Comparison of ENCODE assay signal across 10 cellular contexts in genomic region chr11:28343304-28344233, GRCh38.
DNase-seq lines count a peak whose midpoint lies in the region; ATAC-seq, FAIRE-seq and TF ChIP-seq lines count a peak whose summit lies in the region.
"Had no signal": no experiment of that assay in that cellular context is flagged by ENCODE, and none has a peak within 500 bp of the region (broad histone marks: within the 10 kb centered on the region; RNA-seq: fewer than 3 reads in every experiment).

No MANE protein-coding gene starts in this region.

- DNase-seq in H54 (ENCODE audit: insufficient read length, low spot score) = peak; percentile 13
- DNase-seq in RWPE1 (ENCODE audit: low spot score) = peak; percentile 26
- DNase-seq in fibroblast of lung (ENCODE audit: low read depth in 2 of 2) = peak; percentile 88 to 91
- DNase-seq in NCI-H1694 (lab: John Stamatoyannopoulos, UW) = no peak
- no peak for DNase-seq in CD4-positive, alpha-beta memory T cell
- DNase-seq in left colon = no peak
- DNase-seq: activated B cell treated with CpG ODN at 0.5 μM for 24 hours, NCI-H2107 had no signal

- no peaks in the 10 kb centered on the region for H3K79me2 ChIP-seq in fibroblast of lung (ENCODE audit: control insufficient read depth, insufficient read depth, low read length)

- H3K9me3 ChIP-seq in fibroblast of lung (ENCODE audit: control insufficient read depth, insufficient read depth, low read depth, low read length) (no peaks in the 10 kb centered on the region), skeletal muscle satellite cell (replicated peaks; ENCODE audit: low read length) (peaks cover 5% of the 10 kb centered on the region)
- peaks cover 0 to 7% of the 10 kb centered on the region in 2 donors for H3K9me3 ChIP-seq in CD4-positive, alpha-beta memory T cell (ENCODE audit: control insufficient read depth in 1 of 2, low read length in 2 of 2)

- peak; percentile 96 for FAIRE-seq in H54 (lab: Jason Lieb, UNC)

- no peak for ATAC-seq in left colon
- ATAC-seq in HG03565 (IDR thresholded peaks at IDR 0.05; ENCODE audit: unreplicated experiment) = no peak

- no peak overlapping the region for H3K4me3 ChIP-seq in fibroblast of lung (replicated peaks in 1 of 4; ENCODE audit: control extremely low read depth in 1 of 4, insufficient read depth in 1 of 4, low read depth in 3 of 4, low read length in 4 of 4)
- H3K4me3 ChIP-seq in skeletal muscle satellite cell (ENCODE audit: low read length) = no peak overlapping the region
- no peak overlapping the region for H3K4me3 ChIP-seq in CD4-positive, alpha-beta memory T cell (ENCODE audit: low read length in 2 of 2)

- H3K27me3 ChIP-seq in fibroblast of lung (ENCODE audit: control insufficient read depth, insufficient read depth, low read length) (no peaks in the 10 kb centered on the region), skeletal muscle satellite cell (ENCODE audit: control insufficient read depth, insufficient read depth, low read length) (no peaks in the 10 kb centered on the region)
- H3K27me3 ChIP-seq in CD4-positive, alpha-beta memory T cell (ENCODE audit: insufficient read depth, low read length) = no peaks in the 10 kb centered on the region

- H3K4me2 ChIP-seq in fibroblast of lung (ENCODE audit: extremely low read depth, insufficient read depth, low read length) = no peak overlapping the region
- no peak overlapping the region for H3K4me2 ChIP-seq in skeletal muscle satellite cell (ENCODE audit: low read length)

- H3K4me1 ChIP-seq in fibroblast of lung (ENCODE audit: control insufficient read depth, extremely low read depth, insufficient read depth, low read length) (peaks cover 2% of the 10 kb centered on the region), skeletal muscle satellite cell (ENCODE audit: control insufficient read depth, insufficient read depth, low read length) (peaks cover 26% of the 10 kb centered on the region)
- no peaks in the 10 kb centered on the region for H3K4me1 ChIP-seq in CD4-positive, alpha-beta memory T cell (ENCODE audit: insufficient read depth, low read length)

- no peak overlapping the region for H3K4me3 Mint-ChIP-seq in CD4-positive, alpha-beta memory T cell
- H3K4me3 Mint-ChIP-seq: activated B cell treated with CpG ODN at 0.5 μM for 24 hours had no signal

- TF ChIP-seq POLR2A in H54 (IDR thresholded peaks at IDR 0.05; ENCODE audit: low read depth, low read length) = no peak

- H3K27ac ChIP-seq in RWPE1 = no peak overlapping the region
- peak overlapping the region; percentile 34 for H3K27ac ChIP-seq in fibroblast of lung (ENCODE audit: insufficient read depth, low read length)
- no peak overlapping the region for H3K27ac ChIP-seq in CD4-positive, alpha-beta memory T cell (ENCODE audit: low read depth, low read length)

- peaks cover 0 to 5% of the 10 kb centered on the region in 2 donors for H3K36me3 Mint-ChIP-seq in CD4-positive, alpha-beta memory T cell

- intact Hi-C loops in CD4-positive, alpha-beta memory T cell (cut with micrococcal nuclease) = no loop called here
- intact Hi-C loops in left colon (cut with DNase I, micrococcal nuclease) = no loop called here

- no peaks in the 10 kb centered on the region for H3K4me1 Mint-ChIP-seq in CD4-positive, alpha-beta memory T cell
- H3K4me1 Mint-ChIP-seq: activated B cell treated with CpG ODN at 0.5 μM for 24 hours had no signal

- POLR2A ChIA-PET in RWPE1 (lab: Yijun Ruan, JAX; ENCODE audit: low non-redundant PET) = no interaction called here
- POLR2A ChIA-PET in CD4-positive, alpha-beta memory T cell (lab: Charles Lee; ENCODE audit: partially characterized antibody) = interaction anchor here (0.6 kb wide), 1 partner anchor 334 kb away, joined by 4 read pairs; no protein-coding TSS in a partner anchor

- no peaks in the 10 kb centered on the region for H3K27me3 Mint-ChIP-seq in CD4-positive, alpha-beta memory T cell
- H3K27me3 Mint-ChIP-seq: activated B cell treated with CpG ODN at 0.5 μM for 24 hours had no signal

- TF ChIP-seq CTCF in RWPE1 (conservative IDR thresholded peaks at IDR 0.05; ENCODE audit: low read depth) (no peak), fibroblast of lung (conservative IDR thresholded peaks at IDR 0.05 in 1 of 2, IDR thresholded peaks at IDR 0.05 in 1 of 2; ENCODE audit: low read depth in 1 of 2, low read length in 2 of 2) (no peak)

- CTCF ChIA-PET in RWPE1 (lab: Yijun Ruan, JAX) = interaction anchor here (0.6 kb wide), 1 partner anchor 1742 kb away, joined by 4 read pairs; no protein-coding TSS in a partner anchor
- CTCF ChIA-PET in CD4-positive, alpha-beta memory T cell (lab: Charles Lee; ENCODE audit: partially characterized antibody) = no interaction called here

- H3K27ac Mint-ChIP-seq in CD4-positive, alpha-beta memory T cell = no peak overlapping the region
- H3K27ac Mint-ChIP-seq: activated B cell treated with CpG ODN at 0.5 μM for 24 hours had no signal

- no peaks in the 10 kb centered on the region for H4K20me1 ChIP-seq in fibroblast of lung (ENCODE audit: control insufficient read depth, extremely low read depth, insufficient read depth, low read length)

- peaks cover 10 to 30% (median 21%) of the 10 kb centered on the region in 8 donors for H3K9me3 Mint-ChIP-seq in CD4-positive, alpha-beta memory T cell

- no peaks in the 10 kb centered on the region for H3K36me3 ChIP-seq in fibroblast of lung (ENCODE audit: control insufficient read depth, insufficient read depth, low read length)
- no peaks in the 10 kb centered on the region for H3K36me3 ChIP-seq in skeletal muscle satellite cell (ENCODE audit: insufficient read depth, low read length)
- no peaks in the 10 kb centered on the region for H3K36me3 ChIP-seq in CD4-positive, alpha-beta memory T cell (ENCODE audit: insufficient read depth, low read length)

- no peak overlapping the region for H3K9ac ChIP-seq in fibroblast of lung (ENCODE audit: insufficient read depth, low read length)
- H3K9ac ChIP-seq in skeletal muscle satellite cell (ENCODE audit: low read depth, low read length) = peak overlapping the region; percentile 41

- H2AFZ ChIP-seq in fibroblast of lung (ENCODE audit: low read length) = no peak overlapping the region

Comparison
In these comparisons a context has a peak if more than half of its experiments do, and no peak if none do; other contexts are left out.
1. DNase-seq: peak in H54 (single experiment), RWPE1 (single experiment) and fibroblast of lung (2 of 2); none in NCI-H1694 (single experiment), CD4-positive, alpha-beta memory T cell (0 of 5) and left colon (0 of 2).